Comparison of ENCODE assay signal across 8 cellular contexts in genomic region chr7:104982773-104983619, GRCh38. TPM values are rescaled to one million over a fixed set of nuclear protein-coding genes. Genes with fewer than 3 reads are reported as not detected.
A peak's percentile ranks its signal among the peaks of the same experiment; 100 is the strongest.
DNase-seq lines count a peak whose midpoint lies in the region; ATAC-seq and TF ChIP-seq lines count a peak whose summit lies in the region.

No MANE protein-coding gene starts in this region.

- peaks cover 47% of the 10 kb centered on the region for H3K4me1 ChIP-seq in DND-41 (ENCODE audit: insufficient read depth, low read length)
- H3K4me1 ChIP-seq in left lung = peaks cover 35 to 86% of the 10 kb centered on the region in 2 donors
- peaks cover 31 to 53% of the 10 kb centered on the region in 2 donors for H3K4me1 ChIP-seq in thyroid gland

- TF ChIP-seq CTCF in DND-41 (IDR thresholded peaks at IDR 0.05; ENCODE audit: borderline replicate concordance, extremely low read depth, low read length, poor library complexity, severe bottlenecking) (no peak), left lung (IDR thresholded peaks at IDR 0.05) (no peak), thyroid gland (IDR thresholded peaks at IDR 0.05) (no peak)

- DNase-seq in DND-41 (no peak), NCI-H1105 treated with DMSO at 0.1 percent for 48 hours (lab: John Stamatoyannopoulos, UW) (peak; percentile 75), left lung (no peak), thyroid gland (no peak), HuH-7.5 (ENCODE audit: low spot score) (no peak), NCI-H1092 (lab: John Stamatoyannopoulos, UW) (no peak)

- H3K79me2 ChIP-seq in DND-41 (ENCODE audit: insufficient read depth, low read length) = peaks cover 38% of the 10 kb centered on the region

- intact Hi-C loops in left lung (cut with DNase I) = no loop called here
- intact Hi-C loops in thyroid gland (cut with DNase I) = loop anchor here (5.0 to 10.0 kb wide), 2 partner anchors 34 to 122 kb away; no protein-coding TSS in a partner anchor

- peak overlapping the region; percentile 67 for H3K9ac ChIP-seq in DND-41 (ENCODE audit: low read depth, low read length)

- 14 to 32% (median 25%) methylated on average over 15 of the region's 15 CpGs for WGBS in adipose tissue, 3 donors
- WGBS in thyroid gland, 2 donors = 35 to 41% methylated on average over 15 of the region's 15 CpGs

- TF ChIP-seq POLR2A in thyroid gland (IDR thresholded peaks at IDR 0.05) = no peak

- H3K36me3 ChIP-seq in DND-41 (ENCODE audit: insufficient read depth, low read length) (no peaks in the 10 kb centered on the region; the same call in 1 of the 2 replicates), left lung (no peaks in the 10 kb centered on the region), thyroid gland (no peaks in the 10 kb centered on the region)

- H3K4me3 ChIP-seq in DND-41 (ENCODE audit: low read depth in 1 of 2, low read length in 2 of 2) (peak overlapping the region; percentile 42 to 76; a peak in 3 of 4 replicates), left lung (peak overlapping the region; percentile 55), thyroid gland (replicated peaks in 1 of 3) (peak overlapping the region; percentile 53 to 70 (median 53))

- peak overlapping the region; percentile 89 for H3K27ac ChIP-seq in DND-41 (ENCODE audit: low read length)
- H3K27ac ChIP-seq in adipose tissue (ENCODE audit: low read depth, low read length) = peak overlapping the region; percentile 96
- H3K27ac ChIP-seq in left lung = peak overlapping the region; percentile 99
- H3K27ac ChIP-seq in thyroid gland = peak overlapping the region; percentile 97 to 98 (median 97)

- H3K27me3 ChIP-seq in DND-41 (ENCODE audit: insufficient read depth, low read length, poor library complexity) = no peaks in the 10 kb centered on the region
- H3K27me3 ChIP-seq in left lung = no peaks in the 10 kb centered on the region
- H3K27me3 ChIP-seq in thyroid gland = no peaks in the 10 kb centered on the region

- H3K4me2 ChIP-seq in DND-41 (ENCODE audit: insufficient read depth, low read length) = peak overlapping the region; percentile 87

- peak overlapping the region; percentile 75 for H2AFZ ChIP-seq in DND-41 (ENCODE audit: low read depth, low read length)

- H3K9me3 ChIP-seq in DND-41 (ENCODE audit: insufficient read depth, low read length, severe bottlenecking) (no peaks in the 10 kb centered on the region), left lung (no peaks in the 10 kb centered on the region), thyroid gland (no peaks in the 10 kb centered on the region)

- ATAC-seq in DND-41 (ENCODE audit: insufficient read depth, low read depth) (no peak), left lung (peak; percentile 1), GM19023 (IDR thresholded peaks at IDR 0.05; ENCODE audit: unreplicated experiment) (no peak)

- H4K20me1 ChIP-seq in DND-41 (ENCODE audit: insufficient read depth, low read length) = peaks cover 15% of the 10 kb centered on the region

RNA-seq across cellular contexts. Expression of gene KMT2E, which starts 31.0 kb away (rescaled TPM):
- polyA plus RNA-seq in adipose tissue = 10 to 100 TPM; 14.2 to 21.1 (median 20.2) TPM
- total RNA-seq in left lung = 10 to 100 TPM; 74.5 to 96.2 TPM
- total RNA-seq in thyroid gland = 100 to 1,000 TPM; 111 to 181 (median 160) TPM
